8 cellular contexts compared by ENCODE assay signal in the genomic region with DNA sequence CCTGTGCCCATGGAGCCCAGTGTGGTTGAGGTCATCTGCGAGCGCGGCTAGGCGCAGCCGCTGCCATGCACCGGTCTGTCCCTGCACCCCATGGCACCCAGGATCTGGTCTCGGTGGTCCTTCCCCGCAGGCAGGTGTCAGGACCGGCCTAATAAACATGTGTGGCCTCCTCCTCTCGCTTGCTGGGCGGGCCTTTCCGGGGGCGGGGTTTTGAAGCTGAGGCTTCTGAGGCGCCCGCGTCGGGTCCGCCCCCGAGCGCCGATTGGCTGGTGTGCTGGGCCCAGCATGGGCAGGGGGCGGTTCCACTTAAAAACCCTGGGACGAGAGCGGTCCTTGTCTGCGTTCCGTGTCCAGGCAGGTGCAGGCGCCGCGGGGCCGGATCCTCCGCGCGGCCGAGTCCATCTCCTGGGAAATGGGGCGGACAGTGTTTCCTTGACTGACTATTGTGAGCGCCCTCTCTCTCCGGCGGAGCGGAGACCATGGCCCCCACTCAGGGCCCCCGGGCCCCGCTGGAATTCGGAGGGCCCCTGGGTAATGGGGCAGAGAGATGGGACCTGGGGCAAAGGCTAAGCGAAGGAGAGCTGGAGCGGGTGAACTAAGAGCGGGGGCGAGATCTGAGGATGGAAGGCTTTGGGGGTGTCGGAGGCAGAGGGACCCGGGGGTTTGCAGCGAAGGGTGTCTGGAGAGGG. TPM values are rescaled to one million over a fixed set of nuclear protein-coding genes. Genes with fewer than 3 reads are reported as not detected.
A peak's percentile ranks its signal among the peaks of the same experiment; 100 is the strongest.
DNase-seq lines count a peak whose midpoint lies in the region; TF ChIP-seq lines count a peak whose summit lies in the region.

Gene TM7SF2, plus strand, starts transcription at position 336 of the 689 bp plus-strand sequence. Its CDS starts 144 bp downstream, at position 480.

- CTCF ChIA-PET in HEK293 (lab: Yijun Ruan, JAX), result interaction anchor here (0.6 to 4.8 kb wide), 16 partner anchors 9 to 255 kb away, joined by 3 to 110 read pairs (median 4); partner anchors contain the start of genes ARL2, CDC42EP2, FAU and MRPL49

- H3K36me3 Mint-ChIP-seq in activated naive CD8-positive, alpha-beta T cell treated with anti-CD3 and anti-CD28 coated beads for 36 hours, result peaks cover 15% of the 10 kb centered on the region
- no peaks in the 10 kb centered on the region for H3K36me3 Mint-ChIP-seq in osteocyte (ENCODE audit: unreplicated experiment)

- no peaks in the 10 kb centered on the region for H4K20me1 ChIP-seq in SU-DHL-6 (ENCODE audit: low read depth, low read length)

- 3 to 14% methylated on average over 7 to 44 of the region's 49 CpGs for WGBS in testis, 2 donors

- H3K9me3 ChIP-seq in HEK293 (ENCODE audit: control insufficient read depth, insufficient read depth, low read depth, low read length) (no peaks in the 10 kb centered on the region), SU-DHL-6 (ENCODE audit: insufficient read depth, low read length) (no peaks in the 10 kb centered on the region), testis (no peaks in the 10 kb centered on the region)

- peaks cover 5% of the 10 kb centered on the region for H3K79me2 ChIP-seq in SU-DHL-6 (ENCODE audit: insufficient read depth, low read length)

- H3F3A ChIP-seq in SU-DHL-6 (ENCODE audit: insufficient read depth), result peaks cover 16% of the 10 kb centered on the region

- peak within 1 kb of the TSS; percentile 83 for H3K27ac Mint-ChIP-seq in activated naive CD8-positive, alpha-beta T cell treated with anti-CD3 and anti-CD28 coated beads for 36 hours
- peak within 1 kb of the TSS; percentile 77 for H3K27ac Mint-ChIP-seq in osteocyte (ENCODE audit: unreplicated experiment)

- TF ChIP-seq CTCF in HEK293 (tag by site-specific recombination; IDR thresholded peaks at IDR 0.05) (no peak), SU-DHL-6 (IDR thresholded peaks at IDR 0.05; ENCODE audit: insufficient read depth, low read length, poor library complexity, severe bottlenecking) (no peak), osteocyte (IDR thresholded peaks at IDR 0.05) (no peak), testis (IDR thresholded peaks at IDR 0.05) (no peak)

- peak within 1 kb of the TSS; percentile 94 for H3K4me2 ChIP-seq in SU-DHL-6 (ENCODE audit: low read depth, low read length, poor library complexity, severe bottlenecking)

- peak within 1 kb of the TSS; percentile 91 for H3K9ac ChIP-seq in SU-DHL-6 (ENCODE audit: low read length)

- H2AFZ ChIP-seq in SU-DHL-6 (ENCODE audit: low read depth, low read length, severe bottlenecking), result peak within 1 kb of the TSS; percentile 8

- H3K4me1 Mint-ChIP-seq in activated naive CD8-positive, alpha-beta T cell treated with anti-CD3 and anti-CD28 coated beads for 36 hours, result peaks cover 43% of the 10 kb centered on the region
- peaks cover 26% of the 10 kb centered on the region for H3K4me1 Mint-ChIP-seq in osteocyte (ENCODE audit: unreplicated experiment)

- TF ChIP-seq POLR2A in testis (IDR thresholded peaks at IDR 0.05), result peak; percentile 62

- POLR2A ChIA-PET in HEK293 (lab: Yijun Ruan, JAX), result interaction anchor here (0.6 to 5.0 kb wide), 26 partner anchors 9 to 809 kb away, joined by 3 to 57 read pairs (median 4); partner anchors contain the start of genes ARL2, CAPN1, CDCA5 and FAU

- H3K36me3 ChIP-seq in HEK293 (ENCODE audit: control insufficient read depth in 2 of 2, insufficient read depth in 1 of 2, low read length in 2 of 2) (peaks cover 0 to 55% of the 10 kb centered on the region in 2 experiments; a peak in 1 of 3 replicates), SU-DHL-6 (ENCODE audit: low read length) (no peaks in the 10 kb centered on the region), testis (ENCODE audit: low read depth, missing control alignments) (no peaks in the 10 kb centered on the region)

- peak within 1 kb of the TSS; percentile 72 for H3K27ac ChIP-seq in HEK293 (ENCODE audit: extremely low read depth, low read depth, low read length)
- peak within 1 kb of the TSS; percentile 88 for H3K27ac ChIP-seq in SU-DHL-6 (ENCODE audit: low read depth, low read length)
- H3K27ac ChIP-seq in testis, result peak within 1 kb of the TSS in 1 of 2 donors; percentile 21

- DNase-seq in EL (peak; percentile 94), NCI-H1105 treated with DMSO at 0.1 percent for 48 hours (lab: John Stamatoyannopoulos, UW) (peak; percentile 94), glomerular visceral epithelial cell (ENCODE audit: extremely low spot score) (peak; percentile 96), osteocyte (ENCODE audit: extremely low spot score, unreplicated experiment) (peak; percentile 96), testis (peak; percentile 97)
- DNase-seq in activated naive CD8-positive, alpha-beta T cell treated with anti-CD3 and anti-CD28 coated beads for 36 hours, result peak; percentile 95

- peak within 1 kb of the TSS; percentile 67 for H3K4me3 ChIP-seq in HEK293 (ENCODE audit: low read depth, low read length)
- H3K4me3 ChIP-seq in SU-DHL-6 (ENCODE audit: insufficient read depth, low read length, poor library complexity, severe bottlenecking), result peak within 1 kb of the TSS; percentile 90
- peak within 1 kb of the TSS; percentile 41 to 42 for H3K4me3 ChIP-seq in testis

- peak within 1 kb of the TSS; percentile 88 for H3K4me3 Mint-ChIP-seq in activated naive CD8-positive, alpha-beta T cell treated with anti-CD3 and anti-CD28 coated beads for 36 hours
- H3K4me3 Mint-ChIP-seq in osteocyte (ENCODE audit: unreplicated experiment), result peak within 1 kb of the TSS; percentile 86

- H3K4me1 ChIP-seq in HEK293 (ENCODE audit: control insufficient read depth, insufficient read depth, low read length) (peaks cover 6% of the 10 kb centered on the region), testis (peaks cover 19% of the 10 kb centered on the region)

- H3K27me3 Mint-ChIP-seq in activated naive CD8-positive, alpha-beta T cell treated with anti-CD3 and anti-CD28 coated beads for 36 hours, result peaks cover under 1% of the 10 kb centered on the region
- H3K27me3 Mint-ChIP-seq in osteocyte (ENCODE audit: unreplicated experiment), result no peaks in the 10 kb centered on the region

- intact Hi-C loops in testis (cut with DNase I; ENCODE audit: low total_unique reads), result loop anchor here (10.0 kb wide), 1 partner anchor 97 kb away; the partner anchor contains the start of gene ARL2

- no peaks in the 10 kb centered on the region for H3K9me3 Mint-ChIP-seq in activated naive CD8-positive, alpha-beta T cell treated with anti-CD3 and anti-CD28 coated beads for 36 hours
- H3K9me3 Mint-ChIP-seq in osteocyte (ENCODE audit: unreplicated experiment), result no peaks in the 10 kb centered on the region

- H3K27me3 ChIP-seq in SU-DHL-6 (ENCODE audit: low read length) (no peaks in the 10 kb centered on the region), testis (no peaks in the 10 kb centered on the region)

- H3K9me2 ChIP-seq in SU-DHL-6 (replicated peaks; ENCODE audit: insufficient read depth, low read length), result no peaks in the 10 kb centered on the region

TF ChIP-seq in HEK293, 187 proteins besides CTCF, POLR2A, EP300 and RAD21 (continues in another document):
- no peak for TF ChIP-seq ZNF248 (tag by site-specific recombination; IDR thresholded peaks at IDR 0.05)
- peak; percentile 74 for TF ChIP-seq SP3 (tag by site-specific recombination; IDR thresholded peaks at IDR 0.05)
- peak; percentile 58; the same call in 1 of the 2 replicates for TF ChIP-seq ZBTB17 (tag by site-specific recombination; IDR thresholded peaks at IDR 0.05)
- peak; percentile 61; the same call in 1 of the 2 replicates for TF ChIP-seq KLF10 (tag by site-specific recombination; IDR thresholded peaks at IDR 0.05)
- TF ChIP-seq ZSCAN30 (tag by site-specific recombination; IDR thresholded peaks at IDR 0.05), result peak; percentile 57; the same call in 1 of the 2 replicates
- peak; percentile 62; the same call in 1 of the 2 replicates for TF ChIP-seq ZNF600 (tag by site-specific recombination; IDR thresholded peaks at IDR 0.05)
- TF ChIP-seq ZSCAN23 (tag by site-specific recombination; IDR thresholded peaks at IDR 0.05), result no peak
- 0 out of 2 replicates have a peak, but pooled peaks have one; percentile 35 for TF ChIP-seq ZNF2 (tag by site-specific recombination; IDR thresholded peaks at IDR 0.05)
- TF ChIP-seq ZNF76 (tag by site-specific recombination; IDR thresholded peaks at IDR 0.05; ENCODE audit: borderline replicate concordance, low read depth), result peak; percentile 73
- TF ChIP-seq ZFHX2 (tag by site-specific recombination; conservative IDR thresholded peaks at IDR 0.05), result peak; percentile 58
- peak; percentile 89 for TF ChIP-seq PRDM10 (tag by site-specific recombination; IDR thresholded peaks at IDR 0.05)

RNA-seq across cellular contexts. Expression of gene TM7SF2, which starts in this region (rescaled TPM):
- 10 to 100 TPM; 12.3 to 14.7 TPM for total RNA-seq in activated naive CD8-positive, alpha-beta T cell treated with anti-CD3 and anti-CD28 coated beads for 36 hours
- total RNA-seq in osteocyte (13.6 and 18.3 TPM in 2 replicates), testis (10 to 100 TPM; 42.0 to 49.6 TPM)
- polyA plus RNA-seq in testis (ENCODE audit: insufficient read depth, low read depth, low replicate concordance), result 36.4 TPM
